23 cellular contexts compared by ENCODE assay signal in genomic region chr17:80055597-80055996, GRCh38. TPM values are rescaled to one million over a fixed set of nuclear protein-coding genes. Genes with fewer than 3 reads are reported as not detected.
"Had no signal": no experiment of that assay in that cellular context is flagged by ENCODE, and none has a peak within 500 bp of the region (broad histone marks: within the 10 kb centered on the region; RNA-seq: fewer than 3 reads in every experiment).

No MANE protein-coding gene starts in this region.

- H3K9me3 ChIP-seq: colonic mucosa, esophagus squamous epithelium, lower lobe of right lung, neutrophil, prostate gland, right atrium auricular region, stomach, thyroid gland had no signal

- H3K27ac ChIP-seq: colonic mucosa, esophagus squamous epithelium, lower lobe of right lung, neutrophil, parathyroid adenoma, prostate gland, right atrium auricular region, stomach, thyroid gland had no signal

- H3K4me3 ChIP-seq: colonic mucosa, esophagus squamous epithelium, lower lobe of right lung, prostate gland, right atrium auricular region, stomach, thyroid gland had no signal

- DNase-seq: colonic mucosa; effector CD8-positive, alpha-beta T cell; erythroblast; esophagus squamous epithelium; hypothalamus; immature natural killer cell; islet precursor cell; left ventricle myocardium superior; lower lobe of right lung; natural killer cell; stimulated activated CD4-positive, alpha-beta T cell treated with anti-CD3 and anti-CD28 coated beads, Interleukin-2, amount 100 ng/mL, for 24 hours; stimulated activated CD4-positive, alpha-beta T cell treated with anti-CD3 and anti-CD28 coated beads, Interleukin-4, amount 100 ng/mL, for 24 hours; stimulated activated naive CD4-positive, alpha-beta T cell treated with Interleukin-2 at 50 U/mL for 16 hours; stomach; thyroid gland; trophoblast cell had no signal

- H3K9ac ChIP-seq: parathyroid adenoma had no signal

- H3K36me3 ChIP-seq: colonic mucosa, neutrophil, prostate gland, thyroid gland had no signal

- H3K79me2 ChIP-seq: parathyroid adenoma had no signal

- FAIRE-seq: frontal cortex had no signal

- H3K27me3 ChIP-seq: colonic mucosa, esophagus squamous epithelium, neutrophil, right atrium auricular region, stomach, thyroid gland had no signal

- H3K4me1 ChIP-seq: colonic mucosa, lower lobe of right lung, parathyroid adenoma, thyroid gland had no signal

- H2AFZ ChIP-seq: parathyroid adenoma had no signal

- ATAC-seq: left ventricle myocardium superior; lower lobe of right lung; natural killer cell; sciatic nerve; stimulated activated effector memory CD8-positive, alpha-beta T cell treated with anti-CD3 and anti-CD28 coated beads, Interleukin-12 subunit alpha, Interleukin-12 subunit beta, amount 100 ng/mL, for 72 hours had no signal

RNA-seq across cellular contexts. Expression of gene CCDC40, which starts 19.2 kb away (rescaled TPM):
- polyA plus RNA-seq: immature natural killer cell had no signal
